In the genomic region with DNA sequence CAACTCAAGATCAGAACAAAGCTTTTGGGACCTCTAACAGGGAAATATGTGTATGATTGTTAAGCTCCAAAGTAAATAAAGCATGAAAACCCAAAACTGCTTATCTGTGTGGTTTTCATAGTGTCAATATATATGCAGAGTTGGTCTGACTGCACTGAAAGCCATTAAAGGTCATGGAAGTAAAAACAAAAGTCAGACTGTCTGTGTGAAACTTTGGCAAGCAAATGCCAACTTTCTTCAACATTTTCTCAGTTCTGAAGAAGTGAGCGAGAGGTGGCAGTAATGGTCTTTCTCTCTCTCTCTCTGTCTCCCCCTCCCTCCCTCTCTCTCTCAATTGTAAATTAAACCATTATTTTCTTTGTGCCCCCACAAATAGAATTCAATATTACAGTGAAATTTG, we compare ENCODE assay signal across 9 cellular contexts.
DNase-seq lines count a peak whose midpoint lies in the region; ATAC-seq and TF ChIP-seq lines count a peak whose summit lies in the region.
"Had no signal": no experiment of that assay in that cellular context is flagged by ENCODE, and none has a peak within 500 bp of the region (broad histone marks: within the 10 kb centered on the region; RNA-seq: fewer than 3 reads in every experiment).

No MANE protein-coding gene starts in this region.

- H3K9me3 Mint-ChIP-seq in activated naive CD8-positive, alpha-beta T cell treated with anti-CD3 and anti-CD28 coated beads for 36 hours: peaks cover 3% of the 10 kb centered on the region
- no peaks in the 10 kb centered on the region for H3K9me3 Mint-ChIP-seq in naive B cell

- H3K36me3 ChIP-seq in upper lobe of left lung: no peaks in the 10 kb centered on the region

- peaks cover 3% of the 10 kb centered on the region for H3K36me3 Mint-ChIP-seq in activated naive CD8-positive, alpha-beta T cell treated with anti-CD3 and anti-CD28 coated beads for 36 hours
- no peaks in the 10 kb centered on the region for H3K36me3 Mint-ChIP-seq in naive B cell

- no peaks in the 10 kb centered on the region for H3K9me3 ChIP-seq in upper lobe of left lung

- peak overlapping the region; percentile 2 for H3K4me3 Mint-ChIP-seq in activated naive CD8-positive, alpha-beta T cell treated with anti-CD3 and anti-CD28 coated beads for 36 hours
- peak overlapping the region in 5 of 8 donors; percentile 33 to 48 (median 37) for H3K4me3 Mint-ChIP-seq in naive B cell

- 26 to 47% methylated on average over 1 of the region's 1 CpG for WGBS in upper lobe of left lung, 2 donors

- peaks cover 63% of the 10 kb centered on the region for H3K4me1 Mint-ChIP-seq in activated naive CD8-positive, alpha-beta T cell treated with anti-CD3 and anti-CD28 coated beads for 36 hours
- H3K4me1 Mint-ChIP-seq in naive B cell: peaks cover 45 to 67% (median 50%) of the 10 kb centered on the region in 3 donors

- peak; percentile 14 for DNase-seq in activated naive CD8-positive, alpha-beta T cell treated with anti-CD3 and anti-CD28 coated beads for 36 hours
- DNase-seq in naive B cell: peak; percentile 22
- DNase-seq in upper lobe of left lung: no peak
- no peak for DNase-seq in stimulated activated CD4-positive, alpha-beta T cell treated with anti-CD3 and anti-CD28 coated beads, Interleukin-15, amount 100 ng/mL, for 24 hours
- DNase-seq in NCI-H1694 treated with DMSO at 0.1 percent for 48 hours (lab: John Stamatoyannopoulos, UW): no peak

- no peak for TF ChIP-seq POLR2A in upper lobe of left lung (IDR thresholded peaks at IDR 0.05)

- H3K27ac ChIP-seq in C4-2B (no peak overlapping the region), upper lobe of left lung (no peak overlapping the region)
- H3K27ac ChIP-seq: HL-60 had no signal

- H3K4me3 ChIP-seq in upper lobe of left lung: no peak overlapping the region

- peaks cover 9 to 14% (median 10%) of the 10 kb centered on the region in 4 donors for H3K4me1 ChIP-seq in upper lobe of left lung

- peak overlapping the region; percentile 78 for H3K27ac Mint-ChIP-seq in activated naive CD8-positive, alpha-beta T cell treated with anti-CD3 and anti-CD28 coated beads for 36 hours
- H3K27ac Mint-ChIP-seq in naive B cell: peak overlapping the region in 3 of 6 donors; percentile 69 to 84 (median 74)

- no peaks in the 10 kb centered on the region for H3K27me3 Mint-ChIP-seq in activated naive CD8-positive, alpha-beta T cell treated with anti-CD3 and anti-CD28 coated beads for 36 hours
- no peaks in the 10 kb centered on the region for H3K27me3 Mint-ChIP-seq in naive B cell

- TF ChIP-seq CTCF in C4-2B (conservative IDR thresholded peaks at IDR 0.05) (peak; percentile 26), upper lobe of left lung (IDR thresholded peaks at IDR 0.05) (no peak)

- H3K27me3 ChIP-seq in upper lobe of left lung: no peaks in the 10 kb centered on the region

- ATAC-seq in GM19043 (IDR thresholded peaks at IDR 0.05; ENCODE audit: low read depth, unreplicated experiment): peak; percentile 57
- ATAC-seq in HG03378 (IDR thresholded peaks at IDR 0.05; ENCODE audit: unreplicated experiment): peak; percentile 65
- ATAC-seq in naive B cell (ENCODE audit: low read depth in 2 of 2): peak; percentile 64 to 65
- ATAC-seq in upper lobe of left lung (ENCODE audit: low FRiP score in 2 of 2): no peak

- TF ChIP-seq EP300 in upper lobe of left lung (IDR thresholded peaks at IDR 0.05): no peak

Comparison
In these comparisons a context has a peak if more than half of its experiments do, and no peak if none do; other contexts are left out.
1. ATAC-seq: peak in GM19043 (single experiment), HG03378 (single experiment) and naive B cell (2 of 2); none in upper lobe of left lung (0 of 2).
2. DNase-seq: peak in activated naive CD8-positive, alpha-beta T cell treated with anti-CD3 and anti-CD28 coated beads for 36 hours (single experiment) and naive B cell (single experiment); none in upper lobe of left lung (0 of 2), stimulated activated CD4-positive, alpha-beta T cell treated with anti-CD3 and anti-CD28 coated beads, Interleukin-15, amount 100 ng/mL, for 24 hours (single experiment) and NCI-H1694 treated with DMSO at 0.1 percent for 48 hours (single experiment).